ENCODE assay signal across 1 cellular context in genomic region chr19:45879971-45880370, GRCh38.
TF ChIP-seq lines count a peak whose summit lies in the region.

No MANE protein-coding gene starts in this region.

TF ChIP-seq in HEK293, 187 proteins besides CTCF, POLR2A, EP300 and RAD21 (continued from another document):
- TF ChIP-seq PATZ1 (tag by site-specific recombination; IDR thresholded peaks at IDR 0.05), result no peak
- TF ChIP-seq ZNF670 (tag by site-specific recombination; IDR thresholded peaks at IDR 0.05; ENCODE audit: low read depth), result no peak
- peak; percentile 87 for TF ChIP-seq ZNF623 (tag by site-specific recombination; IDR thresholded peaks at IDR 0.05)
- no peak for TF ChIP-seq ZNF121 (tag by site-specific recombination; IDR thresholded peaks at IDR 0.05)
- no peak for TF ChIP-seq ZNF223 (tag by site-specific recombination; IDR thresholded peaks at IDR 0.05)
- no peak for TF ChIP-seq ZNF394 (tag by site-specific recombination; IDR thresholded peaks at IDR 0.05; ENCODE audit: borderline replicate concordance)
- peak; percentile 59 for TF ChIP-seq PRDM10 (tag by site-specific recombination; IDR thresholded peaks at IDR 0.05)
- no peak for TF ChIP-seq ZNF155 (tag by site-specific recombination; IDR thresholded peaks at IDR 0.05)
- TF ChIP-seq ZNF560 (tag by site-specific recombination; IDR thresholded peaks at IDR 0.05; ENCODE audit: borderline replicate concordance), result no peak
- no peak for TF ChIP-seq ZNF555 (tag by site-specific recombination; conservative IDR thresholded peaks at IDR 0.05)
- TF ChIP-seq ZNF558 (tag by site-specific recombination; IDR thresholded peaks at IDR 0.05), result no peak
- no peak for TF ChIP-seq ZSCAN4 (tag by site-specific recombination; IDR thresholded peaks at IDR 0.05)
